In genomic region chr1:202691846-202692245, GRCh38 we compare ENCODE assay signal across 1 cellular context.
TF ChIP-seq lines count a peak whose summit lies in the region.

No MANE protein-coding gene starts in this region.

TF ChIP-seq in SK-N-SH treated with all-trans-retinoic acid at 6 μM for 48 hours, 23 proteins besides CTCF, POLR2A, EP300 and RAD21 (continued from another document):
- TF ChIP-seq PATZ1 (CRISPR knock-in tag; IDR thresholded peaks at IDR 0.05; ENCODE audit: borderline replicate concordance) (no peak), ZFP3 (CRISPR knock-in tag; IDR thresholded peaks at IDR 0.05) (no peak)
